19 cellular contexts compared by ENCODE assay signal in genomic region chr12:103908877-103909276, GRCh38. TPM values are rescaled to one million over a fixed set of nuclear protein-coding genes. Genes with fewer than 3 reads are reported as not detected.
DNase-seq lines count a peak whose midpoint lies in the region; ATAC-seq and TF ChIP-seq lines count a peak whose summit lies in the region.
"Had no signal": no experiment of that assay in that cellular context is flagged by ENCODE, and none has a peak within 500 bp of the region (broad histone marks: within the 10 kb centered on the region; RNA-seq: fewer than 3 reads in every experiment).

No MANE protein-coding gene starts in this region.

- peak overlapping the region; percentile 44 to 66 for H3K27ac Mint-ChIP-seq in T-cell
- H3K27ac Mint-ChIP-seq in naive thymus-derived CD8-positive, alpha-beta T cell: peak overlapping the region; percentile 2 to 88 (median 58)
- H3K27ac Mint-ChIP-seq: activated CD8-positive, alpha-beta T cell treated with anti-CD3 and anti-CD28 coated beads, Interleukin-2, amount 10 ng/mL, durations not matched to agents 7 days and 5 days; activated T-helper 2 cell treated with anti-CD3 and anti-CD28 coated beads, Interferon-gamma antibody, Interleukin-2, Interleukin-4, amounts not matched to agents 10 μg/mL and 5 μg/mL and 100 μg/mL, durations not matched to agents 14 hours and 24 hours and 36 hours had no signal

- H3K4me3 Mint-ChIP-seq in T-cell: peak overlapping the region in 1 of 3 donors; percentile 46
- peak overlapping the region in 5 of 10 donors; percentile 9 to 63 (median 55) for H3K4me3 Mint-ChIP-seq in naive thymus-derived CD8-positive, alpha-beta T cell
- H3K4me3 Mint-ChIP-seq: activated CD8-positive, alpha-beta T cell treated with anti-CD3 and anti-CD28 coated beads, Interleukin-2, amount 10 ng/mL, durations not matched to agents 7 days and 5 days had no signal

- H3K4me3 ChIP-seq in fibroblast of the aortic adventitia (ENCODE audit: low read depth, low read length): no peak overlapping the region
- H3K4me3 ChIP-seq: ascending aorta, Peyer's patch had no signal

- no peaks in the 10 kb centered on the region for H3K27me3 Mint-ChIP-seq in T-cell
- peaks cover 0 to 1% (median 0%) of the 10 kb centered on the region in 5 donors for H3K27me3 Mint-ChIP-seq in naive thymus-derived CD8-positive, alpha-beta T cell

- H3K9me3 Mint-ChIP-seq in T-cell: peaks cover 0 to 3% (median 0%) of the 10 kb centered on the region in 3 donors
- H3K9me3 Mint-ChIP-seq in naive thymus-derived CD8-positive, alpha-beta T cell: no peaks in the 10 kb centered on the region
- H3K9me3 Mint-ChIP-seq: activated T-helper 2 cell treated with anti-CD3 and anti-CD28 coated beads, Interferon-gamma antibody, Interleukin-2, Interleukin-4, amounts not matched to agents 10 μg/mL and 5 μg/mL and 100 μg/mL, durations not matched to agents 14 hours and 24 hours and 36 hours had no signal

- CTCF ChIA-PET in T-cell (lab: Charles Lee): no interaction called here

- no peak for ATAC-seq in T-cell (replicated peaks in 1 of 4)
- ATAC-seq in naive thymus-derived CD8-positive, alpha-beta T cell: no peak
- ATAC-seq in HG03108 (IDR thresholded peaks at IDR 0.05; ENCODE audit: unreplicated experiment): no peak
- no peak for ATAC-seq in HG02938 (IDR thresholded peaks at IDR 0.05; ENCODE audit: unreplicated experiment)
- ATAC-seq: activated CD8-positive, alpha-beta T cell treated with anti-CD3 and anti-CD28 coated beads, Interleukin-2, amount 10 ng/mL, durations not matched to agents 7 days and 5 days had no signal

- TF ChIP-seq CTCF in fibroblast of the aortic adventitia (IDR thresholded peaks at IDR 0.05; ENCODE audit: insufficient read depth, low read length): no peak

- POLR2A ChIA-PET in T-cell (lab: Charles Lee): interaction anchor here in 1 of 2 donors (0.7 kb wide), 1 partner anchor 18 kb away, joined by 3 read pairs; no protein-coding TSS in a partner anchor
- POLR2A ChIA-PET in naive thymus-derived CD8-positive, alpha-beta T cell (lab: Charles Lee): interaction anchor here (3.9 kb wide), 1 partner anchor 19 kb away, joined by 37 read pairs; the partner anchor contains the start of gene HSP90B1

- H3K36me3 Mint-ChIP-seq in T-cell: no peaks in the 10 kb centered on the region
- no peaks in the 10 kb centered on the region for H3K36me3 Mint-ChIP-seq in naive thymus-derived CD8-positive, alpha-beta T cell

- peaks cover 42 to 49% (median 43%) of the 10 kb centered on the region in 3 donors for H3K4me1 Mint-ChIP-seq in T-cell
- H3K4me1 Mint-ChIP-seq in naive thymus-derived CD8-positive, alpha-beta T cell: peaks cover 29 to 57% (median 44%) of the 10 kb centered on the region in 4 donors

- peak; percentile 71 for DNase-seq in EL
- DNase-seq in T-cell: no peak
- peak; percentile 57 for DNase-seq in fibroblast of the aortic adventitia (ENCODE audit: low read depth)
- no peak for DNase-seq in naive thymus-derived CD8-positive, alpha-beta T cell
- DNase-seq in NCI-H187 (lab: John Stamatoyannopoulos, UW): no peak
- DNase-seq in NCI-H345 treated with DMSO at 0.1 percent for 48 hours (lab: John Stamatoyannopoulos, UW; ENCODE audit: unreplicated experiment): no peak
- DNase-seq: activated CD8-positive, alpha-beta T cell treated with anti-CD3 and anti-CD28 coated beads, Interleukin-2, amount 10 ng/mL, durations not matched to agents 7 days and 5 days; C1 segment of cervical spinal cord; effector CD4-positive, alpha-beta T cell; NCI-H1048; NCI-H2107; NCI-H748 treated with DMSO at 0.1 percent for 48 hours; occipital lobe; Peyer's patch; stimulated activated CD4-positive, alpha-beta T cell treated with anti-CD3 and anti-CD28 coated beads, Interleukin-4, amount 100 ng/mL, for 24 hours had no signal

RNA-seq across cellular contexts. Expression of gene HSP90B1, which starts 21.3 kb away (rescaled TPM):
- total RNA-seq in T-cell (100 to 1,000 TPM; 240 to 310 (median 290) TPM), fibroblast of the aortic adventitia (ENCODE audit: low replicate concordance) (438 and 657 TPM in 2 replicates)
- 100 to 1,000 TPM; 279 to 297 TPM for total RNA-seq in naive thymus-derived CD8-positive, alpha-beta T cell
- 100 to 1,000 TPM; 174 to 223 (median 206) TPM for polyA plus RNA-seq in naive thymus-derived CD8-positive, alpha-beta T cell

RNA-seq across cellular contexts. Expression of gene TDG, which starts 56.8 kb away (rescaled TPM):
- total RNA-seq in T-cell (10 to 100 TPM; 25.0 to 32.4 (median 30.0) TPM), fibroblast of the aortic adventitia (ENCODE audit: low replicate concordance) (16.5 and 20.3 TPM in 2 replicates)
- 10 to 100 TPM; 35.3 to 38.5 TPM for total RNA-seq in naive thymus-derived CD8-positive, alpha-beta T cell
- 10 to 100 TPM; 19.0 to 21.4 (median 20.0) TPM for polyA plus RNA-seq in naive thymus-derived CD8-positive, alpha-beta T cell

Comparison
In these comparisons a context has a peak if more than half of its experiments do, and no peak if none do; other contexts are left out.
1. DNase-seq: peak in EL (single experiment) and fibroblast of the aortic adventitia (single experiment); none in T-cell (0 of 34), naive thymus-derived CD8-positive, alpha-beta T cell (0 of 10), NCI-H187 (0 of 2) and NCI-H345 treated with DMSO at 0.1 percent for 48 hours (single experiment).